Comparison of ENCODE assay signal across 9 cellular contexts in the genomic region with DNA sequence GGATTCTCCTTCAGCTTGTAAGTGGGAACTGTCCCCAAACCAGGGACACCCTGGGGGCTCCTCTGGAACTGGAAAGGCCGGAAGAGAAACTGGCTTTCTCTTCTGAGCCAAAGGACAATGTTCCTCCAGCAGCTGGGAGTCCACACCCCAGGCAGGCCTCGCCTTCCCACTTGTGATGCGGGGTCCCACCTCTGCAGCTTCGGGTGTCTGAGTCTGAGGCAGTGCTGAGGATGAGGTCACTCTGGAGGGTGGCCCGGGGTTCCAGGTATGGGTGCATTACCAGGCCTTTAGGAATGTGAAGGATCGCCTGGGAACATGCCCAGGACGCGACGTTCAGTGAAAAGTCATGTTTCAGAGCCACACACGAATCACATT. TPM values are rescaled to one million over a fixed set of nuclear protein-coding genes. Genes with fewer than 3 reads are reported as not detected.
A peak's percentile ranks its signal among the peaks of the same experiment; 100 is the strongest.
DNase-seq lines count a peak whose midpoint lies in the region; ATAC-seq and TF ChIP-seq lines count a peak whose summit lies in the region.
"Had no signal": no experiment of that assay in that cellular context is flagged by ENCODE, and none has a peak within 500 bp of the region (broad histone marks: within the 10 kb centered on the region; RNA-seq: fewer than 3 reads in every experiment).

No MANE protein-coding gene starts in this region.

- in situ Hi-C loops in IMR-90 (cut with MboI; ENCODE audit: low sequenced_read_pairs) = no loop called here

- no peaks in the 10 kb centered on the region for H4K20me1 ChIP-seq in IMR-90 (ENCODE audit: insufficient read depth, low read length)

- WGBS in IMR-90 (ENCODE audit: extremely low coverage in 2 of 2, insufficient read length in 1 of 2), 2 experiments = 78% methylated on average over 6 of the region's 10 CpGs; no CpG with 5 or more reads in 1 of the 2 experiments
- 45% methylated on average over 10 of the region's 10 CpGs for WGBS in esophagus, 2 donors
- 39 to 52% (median 49%) methylated on average over 10 of the region's 10 CpGs for WGBS in ovary, 3 donors

- H3K4ac ChIP-seq in IMR-90 (ENCODE audit: low read depth, low read length) = no peak overlapping the region

- H2AFZ ChIP-seq in IMR-90 (replicated peaks; ENCODE audit: low read length, poor library complexity) = peak overlapping the region; percentile 83

- TF ChIP-seq RAD21 in IMR-90 (IDR thresholded peaks at IDR 0.05; ENCODE audit: low read length) = no peak

- H3K4me1 ChIP-seq in IMR-90 (ENCODE audit: control insufficient read depth, insufficient read depth, low read length) = peaks cover 10% of the 10 kb centered on the region
- H3K4me1 ChIP-seq in esophagus (ENCODE audit: control insufficient read depth in 2 of 2, insufficient read depth in 2 of 2, low read length in 1 of 2) = peaks cover 3 to 10% of the 10 kb centered on the region in 2 donors
- peaks cover 6% of the 10 kb centered on the region for H3K4me1 ChIP-seq in ovary (ENCODE audit: insufficient read depth)

- no peak for TF ChIP-seq EP300 in ovary (IDR thresholded peaks at IDR 0.05)

- DNase-seq in BJ (ENCODE audit: low read depth) = no peak
- DNase-seq in IMR-90 = no peak
- DNase-seq in omental fat pad (ENCODE audit: low spot score) = no peak
- no peak for DNase-seq in NCI-H2029 (lab: John Stamatoyannopoulos, UW)
- DNase-seq in NCI-H2171 (lab: John Stamatoyannopoulos, UW) = no peak
- DNase-seq in NCI-H1436 (lab: John Stamatoyannopoulos, UW) = no peak
- DNase-seq in ovary = no peak
- DNase-seq: NCI-H2081 had no signal

- peaks cover 1% of the 10 kb centered on the region for H3K9me1 ChIP-seq in IMR-90 (ENCODE audit: insufficient read depth, low read length)

- H3K56ac ChIP-seq in IMR-90 (ENCODE audit: extremely low read depth, insufficient read depth, low read length) = no peak overlapping the region

- POLR2A ChIA-PET in BJ (lab: Charles Lee) (no interaction called here), IMR-90 (lab: Charles Lee; ENCODE audit: unreplicated experiment) (no interaction called here)

- no peak overlapping the region for H2BK15ac ChIP-seq in IMR-90 (ENCODE audit: low read depth, low read length)

- no peak overlapping the region for H2AK5ac ChIP-seq in IMR-90 (ENCODE audit: low read depth, low read length)

- no peak for TF ChIP-seq POLR2A in IMR-90 (IDR thresholded peaks at IDR 0.05; ENCODE audit: low read depth, low read length)
- no peak for TF ChIP-seq POLR2A in ovary (IDR thresholded peaks at IDR 0.05)

- no peak overlapping the region for H3K27ac ChIP-seq in IMR-90 (ENCODE audit: insufficient read depth, low read length)
- H3K27ac ChIP-seq in esophagus (ENCODE audit: low read depth in 2 of 2, low read length in 1 of 2) = no peak overlapping the region
- no peak overlapping the region for H3K27ac ChIP-seq in ovary

- CTCF ChIA-PET in BJ (lab: Yijun Ruan, JAX) = no interaction called here
- CTCF ChIA-PET in IMR-90 (lab: Yijun Ruan, JAX) = no interaction called here

- H3K36me3 ChIP-seq in BJ (ENCODE audit: control insufficient read depth, insufficient read depth, low read length) (no peaks in the 10 kb centered on the region; the same call in 1 of the 2 replicates), IMR-90 (ENCODE audit: control insufficient read depth, insufficient read depth, low read length) (no peaks in the 10 kb centered on the region), esophagus (ENCODE audit: control insufficient read depth in 2 of 2, insufficient read depth in 2 of 2, low read length in 1 of 2) (no peaks in the 10 kb centered on the region), ovary (no peaks in the 10 kb centered on the region)

- no peak overlapping the region for H2BK5ac ChIP-seq in IMR-90 (ENCODE audit: low read depth, low read length, poor library complexity, severe bottlenecking)

- H4K91ac ChIP-seq in IMR-90 (ENCODE audit: insufficient read depth, low read depth, low read length) = no peak overlapping the region

- H3K79me1 ChIP-seq in IMR-90 (ENCODE audit: low read depth in 1 of 2, low read length in 2 of 2) = no peaks in the 10 kb centered on the region

- no peak overlapping the region for H4K8ac ChIP-seq in IMR-90 (ENCODE audit: low read depth in 2 of 2, low read length in 2 of 2)

- no peak overlapping the region for H3K4me2 ChIP-seq in IMR-90 (ENCODE audit: low read depth, low read length)

- H3K18ac ChIP-seq in IMR-90 (ENCODE audit: low read depth, low read length) = no peak overlapping the region

- peak overlapping the region; percentile 33 for H2AK9ac ChIP-seq in IMR-90 (replicated peaks; ENCODE audit: low read depth, low read length, poor library complexity)

- no peak overlapping the region for H2BK120ac ChIP-seq in IMR-90 (ENCODE audit: low read depth, low read length)

- no peak overlapping the region for H3K23ac ChIP-seq in IMR-90 (ENCODE audit: low read depth, low read length)

- no peak overlapping the region for H3K9ac ChIP-seq in IMR-90 (ENCODE audit: low read depth, low read length)

- ATAC-seq in IMR-90 (ENCODE audit: low read depth) (no peak), omental fat pad (ENCODE audit: low FRiP score) (peak; percentile 25)

- TF ChIP-seq CTCF in BJ (IDR thresholded peaks at IDR 0.05; ENCODE audit: insufficient read depth, low read depth, low read length) (no peak), IMR-90 (conservative IDR thresholded peaks at IDR 0.05; ENCODE audit: low read depth, low read length) (no peak), omental fat pad (IDR thresholded peaks at IDR 0.05) (no peak), ovary (IDR thresholded peaks at IDR 0.05) (no peak)

- BruUV-seq in IMR-90 (replicated peaks; lab: Mats Ljungman, UMichigan) = no TSS peak

- no peak overlapping the region for H4K5ac ChIP-seq in IMR-90 (ENCODE audit: low read depth, low read length)

- intact Hi-C loops in IMR-90 (cut with micrococcal nuclease) = no loop called here
- intact Hi-C loops in ovary (cut with DNase I) = no loop called here

- no peaks in the 10 kb centered on the region for H3K9me3 ChIP-seq in IMR-90 (ENCODE audit: control insufficient read depth, insufficient read depth, low read length)
- H3K9me3 ChIP-seq in esophagus (ENCODE audit: control insufficient read depth in 2 of 2, insufficient read depth in 1 of 2, low read depth in 1 of 2, low read length in 1 of 2) = peaks cover 0 to 6% of the 10 kb centered on the region in 2 donors
- no peaks in the 10 kb centered on the region for H3K9me3 ChIP-seq in ovary

- H2BK20ac ChIP-seq in IMR-90 (ENCODE audit: low read depth, low read length) = no peak overlapping the region

- dilution Hi-C loops in IMR-90 (cut with HindIII; ENCODE audit: low sequenced_read_pairs, unreplicated experiment) = no loop called here

- H3K27me3 ChIP-seq in BJ (ENCODE audit: control insufficient read depth, insufficient read depth, low read length) (no peaks in the 10 kb centered on the region), IMR-90 (ENCODE audit: control insufficient read depth, insufficient read depth, low read length) (peaks cover 13% of the 10 kb centered on the region; the same call in 1 of the 2 replicates), esophagus (ENCODE audit: control insufficient read depth in 1 of 2, insufficient read depth in 2 of 2, low read length in 2 of 2) (no peaks in the 10 kb centered on the region), ovary (no peaks in the 10 kb centered on the region)

- no peak overlapping the region for H3K14ac ChIP-seq in IMR-90 (replicated peaks; ENCODE audit: low read depth, low read length)

- peak overlapping the region; percentile 50 for H3K4me3 ChIP-seq in BJ (ENCODE audit: low read depth, low read length)
- no peak overlapping the region for H3K4me3 ChIP-seq in IMR-90 (ENCODE audit: insufficient read depth, low read depth, low read length)
- H3K4me3 ChIP-seq in esophagus (ENCODE audit: low read depth in 1 of 2, low read length in 2 of 2) = peak overlapping the region; percentile 11 to 42
- H3K4me3 ChIP-seq in ovary = no peak overlapping the region

TF ChIP-seq in IMR-90, 13 proteins besides CTCF, POLR2A, EP300 and RAD21 (continues in another document):
- no peak for TF ChIP-seq SMC3 (IDR thresholded peaks at IDR 0.05; ENCODE audit: low read depth, low read length)
- no peak for TF ChIP-seq MXI1 (IDR thresholded peaks at IDR 0.05; ENCODE audit: borderline replicate concordance, low read depth, low read length)
- no peak for TF ChIP-seq USF2 (IDR thresholded peaks at IDR 0.05; ENCODE audit: low read depth, low read length)
- no peak for TF ChIP-seq BHLHE40 (IDR thresholded peaks at IDR 0.05; ENCODE audit: low read depth, low read length)
- no peak for TF ChIP-seq RCOR1 (IDR thresholded peaks at IDR 0.05; ENCODE audit: insufficient replicate concordance, low read length)
- TF ChIP-seq FOS (IDR thresholded peaks at IDR 0.05; ENCODE audit: low read depth, low read length) = no peak
- TF ChIP-seq RFX5 (IDR thresholded peaks at IDR 0.05; ENCODE audit: low read depth, low read length) = no peak
- TF ChIP-seq MAFK (IDR thresholded peaks at IDR 0.05; ENCODE audit: low read depth, low read length) = no peak

RNA-seq across cellular contexts. Expression of gene BOK, which starts 18.2 kb away (rescaled TPM):
- 29.4 and 42.9 TPM in 2 replicates for polyA plus RNA-seq in BJ (2011; rRNA removed)
- polyA minus RNA-seq in BJ (2011; rRNA and poly(A)+ RNA removed) = 19.3 and 22.8 TPM in 2 replicates
- total RNA-seq in IMR-90 (2012; rRNA removed) = 13.3 and 15.8 TPM in 2 replicates
- polyA plus RNA-seq in IMR-90 (2012; rRNA removed) = 34.4 and 37.4 TPM in 2 replicates
- polyA plus RNA-seq in IMR-90 (2012; cell fraction: cytosol; rRNA removed) = 28.7 and 58.2 TPM in 2 replicates
- 40.1 and 75.2 TPM in 2 replicates for polyA plus RNA-seq in IMR-90 (2012; cell fraction: nucleus; rRNA removed; ENCODE audit: low replicate concordance)
- 10 to 100 TPM; 29.8 to 38.7 TPM for polyA plus RNA-seq in esophagus
- 100 to 1,000 TPM in 1 of 4 donors, 10 to 100 TPM in 3; 79.6 to 179 (median 88.2) TPM for total RNA-seq in omental fat pad
- total RNA-seq in ovary = 10 to 100 TPM in 6 of 7 donors, 1 to 10 TPM in 1; 9.6 to 20.6 (median 13.5) TPM
- 10 to 100 TPM in 1 of 2 donors, 1 to 10 TPM in 1; 4.8 to 19.2 TPM for polyA plus RNA-seq in ovary

RNA-seq across cellular contexts. Expression of gene STK25, which starts 32.0 kb away (rescaled TPM):
- polyA plus RNA-seq in BJ (2011; rRNA removed) = 232 and 386 TPM in 2 replicates
- 160 and 245 TPM in 2 replicates for polyA minus RNA-seq in BJ (2011; rRNA and poly(A)+ RNA removed)
- 203 and 258 TPM in 2 replicates for total RNA-seq in IMR-90 (2012; rRNA removed)
- polyA plus RNA-seq in IMR-90 (2012; rRNA removed) = 392 and 417 TPM in 2 replicates
- 289 and 326 TPM in 2 replicates for polyA plus RNA-seq in IMR-90 (2012; cell fraction: cytosol; rRNA removed)
- 774 and 1,419 TPM in 2 replicates for polyA plus RNA-seq in IMR-90 (2012; cell fraction: nucleus; rRNA removed; ENCODE audit: low replicate concordance)
- polyA plus RNA-seq in esophagus = 100 to 1,000 TPM; 116 to 132 TPM
- total RNA-seq in omental fat pad = 100 to 1,000 TPM; 103 to 175 (median 126) TPM
- 100 to 1,000 TPM in 5 of 7 donors, 10 to 100 TPM in 2; 96.8 to 150 (median 108) TPM for total RNA-seq in ovary
- 100 to 1,000 TPM in 1 of 2 donors, 10 to 100 TPM in 1; 71.1 to 142 TPM for polyA plus RNA-seq in ovary

Comparison
In these comparisons a context has a peak if more than half of its experiments do, and no peak if none do; other contexts are left out.
1. H3K4me3 ChIP-seq: peak in BJ (single experiment) and esophagus (2 of 2); none in IMR-90 (single experiment) and ovary (single experiment).